Comparison of ENCODE assay signal across 20 cellular contexts in genomic region chr20:23296841-23297701, GRCh38. TPM values are rescaled to one million over a fixed set of nuclear protein-coding genes. Genes with fewer than 3 reads are reported as not detected.
DNase-seq lines count a peak whose midpoint lies in the region; ATAC-seq and TF ChIP-seq lines count a peak whose summit lies in the region.
"Had no signal": no experiment of that assay in that cellular context is flagged by ENCODE, and none has a peak within 500 bp of the region (broad histone marks: within the 10 kb centered on the region; RNA-seq: fewer than 3 reads in every experiment).

No MANE protein-coding gene starts in this region.

- 52% methylated on average over 17 of the region's 17 CpGs for WGBS in mesenchymal stem cell
- WGBS in transverse colon (ENCODE audit: low coverage in 1 of 2), 2 donors, result 69 to 70% methylated on average over 9 to 17 of the region's 17 CpGs

- no peak for ATAC-seq in HG02970 (IDR thresholded peaks at IDR 0.05; ENCODE audit: low FRiP score, unreplicated experiment)
- ATAC-seq: T-cell had no signal

- no peak overlapping the region for H3K9ac ChIP-seq in mesenchymal stem cell (ENCODE audit: low read length)
- H3K9ac ChIP-seq: BLaER1 treated with 17β-estradiol and CSF1 and Interleukin-3, amounts not matched to agents 10 nM and 100 nM had no signal

- no peaks in the 10 kb centered on the region for H3K9me3 Mint-ChIP-seq in mesothelial cell of epicardium
- H3K9me3 Mint-ChIP-seq: activated T-helper 1 cell treated with anti-CD3 and anti-CD28 coated beads, Interleukin-12 subunit alpha, Interleukin-12 subunit beta, Interleukin-2, Interleukin-4 antibody, amounts not matched to agents 30 ng/mL and 10 ng/mL and 1 ng/mL, durations not matched to agents 14 hours and 24 hours and 36 hours; T-cell had no signal

- TF ChIP-seq CTCF in choroid plexus epithelial cell (conservative IDR thresholded peaks at IDR 0.05; ENCODE audit: low read depth, low read length) (no peak), transverse colon (IDR thresholded peaks at IDR 0.05) (no peak), mesothelial cell of epicardium (IDR thresholded peaks at IDR 0.05; ENCODE audit: unreplicated experiment) (no peak)

- H2AK5ac ChIP-seq in mesenchymal stem cell (ENCODE audit: low read length, severe bottlenecking), result no peak overlapping the region

- in situ Hi-C loops in transverse colon (cut with MboI; ENCODE audit: low pct_ligation_motif_present in 1 of 4, low pct_unique_long_range_greater_than_20kb in 1 of 4, low sequenced_read_pairs in 3 of 4), result no loop called here

- no peak overlapping the region for H2BK5ac ChIP-seq in mesenchymal stem cell (ENCODE audit: low read depth, low read length, poor library complexity, severe bottlenecking)

- no peak overlapping the region for H3K4me2 ChIP-seq in mesenchymal stem cell (ENCODE audit: low read length, poor library complexity, severe bottlenecking)

- DNase-seq in M059J (ENCODE audit: low read depth) (peak; percentile 7), choroid plexus epithelial cell (ENCODE audit: low read depth) (peak; percentile 53), mesenchymal stem cell (peak; percentile 69), transverse colon (no peak), mesothelial cell of epicardium (ENCODE audit: low spot score in 2 of 2, unreplicated experiment in 2 of 2) (no peak), medulla oblongata (ENCODE audit: extremely low spot score) (no peak)
- DNase-seq: KG1; mammary epithelial cell; NCI-H1092 treated with DMSO at 0.1 percent for 48 hours; NCI-H2171; right lobe of liver; stimulated activated CD4-positive, alpha-beta T cell treated with anti-CD3 and anti-CD28 coated beads, Interleukin-4, amount 100 ng/mL, for 24 hours; stimulated activated CD8-positive, alpha-beta memory T cell treated with anti-CD3 and anti-CD28 coated beads, Interleukin-4, amount 100 ng/mL, for 48 hours; T-cell had no signal

- H3K27me3 ChIP-seq in mesenchymal stem cell (ENCODE audit: control insufficient read depth in 1 of 2, insufficient read depth in 1 of 2, low read length in 2 of 2), result peaks cover 0 to 68% of the 10 kb centered on the region in 2 experiments
- no peaks in the 10 kb centered on the region for H3K27me3 ChIP-seq in transverse colon
- H3K27me3 ChIP-seq: neutrophil, right lobe of liver had no signal

- H2BK15ac ChIP-seq in mesenchymal stem cell (ENCODE audit: low read depth, poor library complexity, severe bottlenecking), result no peak overlapping the region

- intact Hi-C loops in transverse colon (cut with DNase I; ENCODE audit: low total_unique reads), result no loop called here

- H3K4me1 ChIP-seq in mesenchymal stem cell (ENCODE audit: control insufficient read depth, insufficient read depth, low read depth, low read length), result peaks cover 11% of the 10 kb centered on the region
- H3K4me1 ChIP-seq in transverse colon, result peaks cover 0 to 5% (median 0%) of the 10 kb centered on the region in 4 donors
- H3K4me1 ChIP-seq: right lobe of liver had no signal

- no peaks in the 10 kb centered on the region for H3K9me3 ChIP-seq in mesenchymal stem cell (ENCODE audit: control insufficient read depth, low read length)
- H3K9me3 ChIP-seq in transverse colon, result no peaks in the 10 kb centered on the region
- H3K9me3 ChIP-seq: neutrophil, right lobe of liver, thoracic aorta had no signal

- no peaks in the 10 kb centered on the region for H3K79me1 ChIP-seq in mesenchymal stem cell (replicated peaks; ENCODE audit: low read length, poor library complexity, severe bottlenecking)

- no peak overlapping the region for H2AFZ ChIP-seq in mesenchymal stem cell (ENCODE audit: low read depth, low read length)

- no peak overlapping the region for H2BK120ac ChIP-seq in mesenchymal stem cell (ENCODE audit: low read depth, low read length)

- no peak overlapping the region for H3K4ac ChIP-seq in mesenchymal stem cell (ENCODE audit: low read depth in 1 of 2, low read length in 2 of 2)

- H3K27me3 Mint-ChIP-seq in mesothelial cell of epicardium (ENCODE audit: low read depth), result peaks cover 6% of the 10 kb centered on the region

- H3K4me1 Mint-ChIP-seq in mesothelial cell of epicardium, result peaks cover 3% of the 10 kb centered on the region
- H3K4me1 Mint-ChIP-seq: T-cell had no signal

- H3K27ac ChIP-seq in mesenchymal stem cell (ENCODE audit: low read length, poor library complexity, severe bottlenecking), result no peak overlapping the region
- peak overlapping the region; percentile 44 to 63 (median 50) for H3K27ac ChIP-seq in transverse colon
- H3K27ac ChIP-seq: BLaER1 treated with 17β-estradiol and CSF1 and Interleukin-3, amounts not matched to agents 10 nM and 100 nM; neutrophil; right lobe of liver; thoracic aorta had no signal

- peak overlapping the region in 1 of 2 experiments; percentile 43 for H3K18ac ChIP-seq in mesenchymal stem cell (ENCODE audit: low read depth in 1 of 2, low read length in 2 of 2)

- no peak overlapping the region for H4K91ac ChIP-seq in mesenchymal stem cell (ENCODE audit: low read length)

- H3K4me3 ChIP-seq in choroid plexus epithelial cell (ENCODE audit: low read depth, low read length) (no peak overlapping the region), mesenchymal stem cell (ENCODE audit: insufficient read depth in 1 of 2, low read depth in 1 of 2, low read length in 2 of 2) (no peak overlapping the region), transverse colon (no peak overlapping the region)
- H3K4me3 ChIP-seq: BLaER1 treated with 17β-estradiol and CSF1 and Interleukin-3, amounts not matched to agents 10 nM and 100 nM; right lobe of liver; thoracic aorta had no signal

- TF ChIP-seq EP300 in transverse colon (IDR thresholded peaks at IDR 0.05; ENCODE audit: low read depth), result no peak

- no peak overlapping the region for H3K27ac Mint-ChIP-seq in mesothelial cell of epicardium
- H3K27ac Mint-ChIP-seq: activated T-helper 1 cell treated with anti-CD3 and anti-CD28 coated beads, Interleukin-12 subunit alpha, Interleukin-12 subunit beta, Interleukin-2, Interleukin-4 antibody, amounts not matched to agents 30 ng/mL and 10 ng/mL and 1 ng/mL, durations not matched to agents 14 hours and 24 hours and 36 hours; T-cell; WTC11 had no signal

- H3K23ac ChIP-seq in mesenchymal stem cell (ENCODE audit: low read length in 2 of 2), result no peak overlapping the region

- H4K8ac ChIP-seq in mesenchymal stem cell (ENCODE audit: low read length), result no peak overlapping the region

- H2BK12ac ChIP-seq in mesenchymal stem cell (ENCODE audit: low read length in 2 of 2), result peak overlapping the region in 1 of 2 experiments; percentile 38

- no peaks in the 10 kb centered on the region for H3K36me3 Mint-ChIP-seq in mesothelial cell of epicardium
- H3K36me3 Mint-ChIP-seq: T-cell, WTC11 had no signal

- H3K14ac ChIP-seq in mesenchymal stem cell (ENCODE audit: low read length in 2 of 2), result peak overlapping the region in 1 of 2 experiments; percentile 44

- no peak overlapping the region for H3K4me3 Mint-ChIP-seq in mesothelial cell of epicardium
- H3K4me3 Mint-ChIP-seq: activated T-helper 1 cell treated with anti-CD3 and anti-CD28 coated beads, Interleukin-12 subunit alpha, Interleukin-12 subunit beta, Interleukin-2, Interleukin-4 antibody, amounts not matched to agents 30 ng/mL and 10 ng/mL and 1 ng/mL, durations not matched to agents 14 hours and 24 hours and 36 hours; T-cell; WTC11 had no signal

- no peak for TF ChIP-seq POLR2A in transverse colon (IDR thresholded peaks at IDR 0.05)

- H3K36me3 ChIP-seq in mesenchymal stem cell (ENCODE audit: control insufficient read depth in 1 of 2, insufficient read depth in 2 of 2, low read depth in 1 of 2, low read length in 2 of 2), result no peaks in the 10 kb centered on the region
- no peaks in the 10 kb centered on the region for H3K36me3 ChIP-seq in transverse colon
- H3K36me3 ChIP-seq: BLaER1 treated with 17β-estradiol and CSF1 and Interleukin-3, amounts not matched to agents 10 nM and 100 nM; neutrophil; right lobe of liver; thoracic aorta had no signal

RNA-seq across cellular contexts. Expression of gene NXT1, which starts 53.5 kb away (rescaled TPM):
- 123 and 140 TPM in 2 replicates for total RNA-seq in M059J (2014; rRNA removed; shearing (Covaris generic))
- polyA plus RNA-seq in mesenchymal stem cell (2013, experiment 1 of 2), result 17.2 TPM
- 18.1 TPM for polyA plus RNA-seq in mesenchymal stem cell (2013, experiment 2 of 2)
- 10 to 100 TPM; 16.5 to 43.4 (median 22.8) TPM for total RNA-seq in transverse colon
- 23.7 to 25.5 TPM (median 24.8 TPM) in 3 replicates for total RNA-seq in mesothelial cell of epicardium

Comparison
In these comparisons a context has a peak if more than half of its experiments do, and no peak if none do; other contexts are left out.
1. DNase-seq: peak in M059J (single experiment), choroid plexus epithelial cell (single experiment) and mesenchymal stem cell (single experiment); none in transverse colon (single experiment), mesothelial cell of epicardium (0 of 2) and medulla oblongata (single experiment).